1 cellular context compared by ENCODE assay signal in the genomic region with DNA sequence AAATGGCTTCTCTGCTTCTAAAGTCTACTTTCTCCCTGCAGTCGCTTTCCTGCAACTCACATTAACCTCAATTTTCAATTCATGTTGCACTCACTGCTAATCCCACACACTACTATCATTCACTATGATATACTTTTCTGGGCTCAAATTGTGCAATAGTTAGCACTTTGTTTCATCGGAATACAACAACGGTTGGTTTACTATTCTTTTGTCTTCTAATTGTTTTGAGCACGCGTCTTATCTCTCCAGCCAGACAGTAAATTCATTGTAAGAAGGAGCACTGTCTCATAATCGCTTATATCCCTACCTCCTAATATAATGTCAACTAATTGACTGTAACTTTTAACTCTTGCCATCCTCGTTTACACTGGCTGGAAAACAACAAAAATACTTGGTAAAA.
TF ChIP-seq lines count a peak whose summit lies in the region.

No MANE protein-coding gene starts in this region.

TF ChIP-seq in HepG2, 621 proteins besides CTCF, POLR2A, EP300 and RAD21 (continued from another document):
- TF ChIP-seq ZNF782 (CRISPR knock-in tag; IDR thresholded peaks at IDR 0.05; ENCODE audit: borderline replicate concordance) (no peak), PREB (CRISPR knock-in tag; IDR thresholded peaks at IDR 0.05) (no peak), NR2F1 (CRISPR knock-in tag; IDR thresholded peaks at IDR 0.05) (no peak), CEBPB (IDR thresholded peaks at IDR 0.05; ENCODE audit: borderline replicate concordance, low read depth, low read length) (peak; percentile 49; the same call in 1 of the 2 replicates)
